ENCODE assay signal across 1 cellular context in the genomic region with DNA sequence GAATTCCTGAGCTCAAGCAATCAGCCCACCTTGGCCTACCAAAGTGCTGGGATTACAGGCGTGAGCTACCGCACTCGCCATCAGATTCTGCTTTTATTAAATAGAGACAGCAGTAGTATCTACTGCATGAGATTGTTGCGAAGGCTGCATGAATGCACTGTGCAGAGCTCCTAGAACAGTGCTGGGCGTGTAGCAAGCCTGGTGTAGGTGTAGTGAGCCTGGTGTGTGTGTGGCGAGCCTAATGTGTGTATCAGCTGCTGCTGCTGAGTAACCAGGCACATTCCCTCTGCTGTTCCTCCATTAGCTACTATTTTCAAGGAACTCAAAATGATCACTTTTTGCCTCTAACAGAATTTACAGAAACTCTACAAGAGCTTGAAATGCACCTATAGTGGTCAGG.
TF ChIP-seq lines count a peak whose summit lies in the region.

No MANE protein-coding gene starts in this region.

TF ChIP-seq in HepG2, 621 proteins besides CTCF, POLR2A, EP300 and RAD21:
- no peak for TF ChIP-seq ZNF557 (CRISPR knock-in tag; IDR thresholded peaks at IDR 0.05)
- no peak for TF ChIP-seq MEIS1 (CRISPR knock-in tag; IDR thresholded peaks at IDR 0.05; ENCODE audit: borderline replicate concordance)
- TF ChIP-seq DMAP1 (CRISPR knock-in tag; IDR thresholded peaks at IDR 0.05), result no peak
- no peak for TF ChIP-seq ZNF296 (CRISPR knock-in tag; conservative IDR thresholded peaks at IDR 0.05)
- TF ChIP-seq POLR2G (IDR thresholded peaks at IDR 0.05; ENCODE audit: low read depth, low read length), result no peak
- no peak for TF ChIP-seq ZSCAN12 (CRISPR knock-in tag; IDR thresholded peaks at IDR 0.05)
- TF ChIP-seq ZBTB3 (CRISPR knock-in tag; IDR thresholded peaks at IDR 0.05; ENCODE audit: borderline replicate concordance, low read depth), result no peak
- TF ChIP-seq, protein P1, sequence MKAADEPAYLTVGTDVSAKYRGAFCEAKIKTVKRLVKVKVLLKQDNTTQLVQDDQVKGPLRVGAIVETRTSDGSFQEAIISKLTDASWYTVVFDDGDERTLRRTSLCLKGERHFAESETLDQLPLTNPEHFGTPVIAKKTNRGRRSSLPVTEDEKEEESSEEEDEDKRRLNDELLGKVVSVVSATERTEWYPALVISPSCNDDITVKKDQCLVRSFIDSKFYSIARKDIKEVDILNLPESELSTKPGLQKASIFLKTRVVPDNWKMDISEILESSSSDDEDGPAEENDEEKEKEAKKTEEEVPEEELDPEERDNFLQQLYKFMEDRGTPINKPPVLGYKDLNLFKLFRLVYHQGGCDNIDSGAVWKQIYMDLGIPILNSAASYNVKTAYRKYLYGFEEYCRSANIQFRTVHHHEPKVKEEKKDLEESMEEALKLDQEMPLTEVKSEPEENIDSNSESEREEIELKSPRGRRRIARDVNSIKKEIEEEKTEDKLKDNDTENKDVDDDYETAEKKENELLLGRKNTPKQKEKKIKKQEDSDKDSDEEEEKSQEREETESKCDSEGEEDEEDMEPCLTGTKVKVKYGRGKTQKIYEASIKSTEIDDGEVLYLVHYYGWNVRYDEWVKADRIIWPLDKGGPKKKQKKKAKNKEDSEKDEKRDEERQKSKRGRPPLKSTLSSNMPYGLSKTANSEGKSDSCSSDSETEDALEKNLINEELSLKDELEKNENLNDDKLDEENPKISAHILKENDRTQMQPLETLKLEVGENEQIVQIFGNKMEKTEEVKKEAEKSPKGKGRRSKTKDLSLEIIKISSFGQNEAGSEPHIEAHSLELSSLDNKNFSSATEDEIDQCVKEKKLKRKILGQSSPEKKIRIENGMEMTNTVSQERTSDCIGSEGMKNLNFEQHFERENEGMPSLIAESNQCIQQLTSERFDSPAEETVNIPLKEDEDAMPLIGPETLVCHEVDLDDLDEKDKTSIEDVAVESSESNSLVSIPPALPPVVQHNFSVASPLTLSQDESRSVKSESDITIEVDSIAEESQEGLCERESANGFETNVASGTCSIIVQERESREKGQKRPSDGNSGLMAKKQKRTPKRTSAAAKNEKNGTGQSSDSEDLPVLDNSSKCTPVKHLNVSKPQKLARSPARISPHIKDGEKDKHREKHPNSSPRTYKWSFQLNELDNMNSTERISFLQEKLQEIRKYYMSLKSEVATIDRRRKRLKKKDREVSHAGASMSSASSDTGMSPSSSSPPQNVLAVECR (CRISPR knock-in tag; IDR thresholded peaks at IDR 0.05; ENCODE audit: borderline replicate concordance), result no peak
- no peak for TF ChIP-seq HNRNPH1 (optimal IDR thresholded peaks at IDR 0.05; ENCODE audit: low read depth, low read length)
- TF ChIP-seq KDM1A (CRISPR knock-in tag; IDR thresholded peaks at IDR 0.05), result no peak
- TF ChIP-seq FOXP1 (IDR thresholded peaks at IDR 0.05), result no peak
- no peak for TF ChIP-seq FOXP1 (CRISPR knock-in tag; IDR thresholded peaks at IDR 0.05)
- TF ChIP-seq ZNF160 (CRISPR knock-in tag; IDR thresholded peaks at IDR 0.05), result no peak
- no peak for TF ChIP-seq RORA (CRISPR knock-in tag; IDR thresholded peaks at IDR 0.05)
- TF ChIP-seq, protein P2, sequence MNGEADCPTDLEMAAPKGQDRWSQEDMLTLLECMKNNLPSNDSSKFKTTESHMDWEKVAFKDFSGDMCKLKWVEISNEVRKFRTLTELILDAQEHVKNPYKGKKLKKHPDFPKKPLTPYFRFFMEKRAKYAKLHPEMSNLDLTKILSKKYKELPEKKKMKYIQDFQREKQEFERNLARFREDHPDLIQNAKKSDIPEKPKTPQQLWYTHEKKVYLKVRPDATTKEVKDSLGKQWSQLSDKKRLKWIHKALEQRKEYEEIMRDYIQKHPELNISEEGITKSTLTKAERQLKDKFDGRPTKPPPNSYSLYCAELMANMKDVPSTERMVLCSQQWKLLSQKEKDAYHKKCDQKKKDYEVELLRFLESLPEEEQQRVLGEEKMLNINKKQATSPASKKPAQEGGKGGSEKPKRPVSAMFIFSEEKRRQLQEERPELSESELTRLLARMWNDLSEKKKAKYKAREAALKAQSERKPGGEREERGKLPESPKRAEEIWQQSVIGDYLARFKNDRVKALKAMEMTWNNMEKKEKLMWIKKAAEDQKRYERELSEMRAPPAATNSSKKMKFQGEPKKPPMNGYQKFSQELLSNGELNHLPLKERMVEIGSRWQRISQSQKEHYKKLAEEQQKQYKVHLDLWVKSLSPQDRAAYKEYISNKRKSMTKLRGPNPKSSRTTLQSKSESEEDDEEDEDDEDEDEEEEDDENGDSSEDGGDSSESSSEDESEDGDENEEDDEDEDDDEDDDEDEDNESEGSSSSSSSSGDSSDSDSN (CRISPR knock-in tag; IDR thresholded peaks at IDR 0.05), result no peak
- no peak for TF ChIP-seq BORCS8-MEF2B (CRISPR knock-in tag; IDR thresholded peaks at IDR 0.05)
- TF ChIP-seq TCF7L2 (IDR thresholded peaks at IDR 0.05; ENCODE audit: low read depth, low read length), result no peak
- TF ChIP-seq AGO2 (optimal IDR thresholded peaks at IDR 0.05; ENCODE audit: low read depth, low read length), result no peak
- TF ChIP-seq, protein P3, sequence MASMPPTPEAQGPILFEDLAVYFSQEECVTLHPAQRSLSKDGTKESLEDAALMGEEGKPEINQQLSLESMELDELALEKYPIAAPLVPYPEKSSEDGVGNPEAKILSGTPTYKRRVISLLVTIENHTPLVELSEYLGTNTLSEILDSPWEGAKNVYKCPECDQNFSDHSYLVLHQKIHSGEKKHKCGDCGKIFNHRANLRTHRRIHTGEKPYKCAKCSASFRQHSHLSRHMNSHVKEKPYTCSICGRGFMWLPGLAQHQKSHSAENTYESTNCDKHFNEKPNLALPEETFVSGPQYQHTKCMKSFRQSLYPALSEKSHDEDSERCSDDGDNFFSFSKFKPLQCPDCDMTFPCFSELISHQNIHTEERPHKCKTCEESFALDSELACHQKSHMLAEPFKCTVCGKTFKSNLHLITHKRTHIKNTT (CRISPR knock-in tag; IDR thresholded peaks at IDR 0.05), result no peak
- no peak for TF ChIP-seq RCOR2 (CRISPR knock-in tag; IDR thresholded peaks at IDR 0.05)
